Comparison of ENCODE assay signal across 8 cellular contexts in the genomic region with DNA sequence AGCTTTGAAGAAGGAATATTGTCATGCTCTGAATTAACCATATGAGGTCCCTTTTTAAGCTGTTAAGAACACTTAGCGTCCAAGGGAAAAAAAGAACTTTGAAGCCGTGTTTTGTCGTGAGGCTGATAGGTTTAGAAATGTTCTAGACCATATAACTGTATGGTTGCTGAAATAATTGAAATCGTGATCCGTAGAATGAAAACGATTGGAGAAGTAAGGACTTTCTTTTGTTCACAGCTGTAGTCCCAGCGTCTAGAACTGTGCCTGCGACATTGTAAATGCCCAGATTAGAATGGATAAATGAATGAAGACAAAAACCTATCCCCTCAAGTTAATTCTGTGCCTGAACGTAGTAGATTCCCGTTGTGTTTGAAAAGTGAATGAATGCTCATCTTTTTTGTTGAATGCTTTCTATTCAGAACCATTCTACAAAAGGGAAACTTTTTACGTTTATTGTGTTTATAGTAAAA. TPM values are rescaled to one million over a fixed set of nuclear protein-coding genes. Genes with fewer than 3 reads are reported as not detected.
DNase-seq lines count a peak whose midpoint lies in the region; ATAC-seq and TF ChIP-seq lines count a peak whose summit lies in the region.

No MANE protein-coding gene starts in this region.

- DNase-seq in DMS79 treated with DMSO at 0.1 percent for 48 hours (lab: John Stamatoyannopoulos, UW) (peak; percentile 48), DMS79 (lab: John Stamatoyannopoulos, UW) (no peak), foreskin melanocyte (peak; percentile 8), smooth muscle cell (lab: John Stamatoyannopoulos, UW; ENCODE audit: unreplicated experiment) (no peak), anterior cingulate cortex (lab: John Stamatoyannopoulos, UW) (no peak), NCI-H526 (lab: John Stamatoyannopoulos, UW) (no peak)

- no peak for TF ChIP-seq CTCF in smooth muscle cell (IDR thresholded peaks at IDR 0.05; ENCODE audit: borderline replicate concordance, insufficient read depth, poor library complexity, severe bottlenecking)

- H4K20me1 ChIP-seq in smooth muscle cell (ENCODE audit: low read depth): peaks cover 58% of the 10 kb centered on the region

- peaks cover 7% of the 10 kb centered on the region for H3F3A ChIP-seq in smooth muscle cell (ENCODE audit: low read depth)

- peaks cover 24% of the 10 kb centered on the region for H3K4me1 ChIP-seq in smooth muscle cell (ENCODE audit: low read depth)

- H3K27ac ChIP-seq in smooth muscle cell (ENCODE audit: low read depth): peak overlapping the region; percentile 88

- peaks cover 57% of the 10 kb centered on the region for H3K79me2 ChIP-seq in smooth muscle cell (ENCODE audit: low read depth)

- peak overlapping the region; percentile 80 for H3K4me3 ChIP-seq in smooth muscle cell

- 22% methylated on average over 11 of the region's 11 CpGs for WGBS in smooth muscle cell (ENCODE audit: low lambda C conversion rate)

- H3K9ac ChIP-seq in smooth muscle cell (ENCODE audit: low read depth): peak overlapping the region; percentile 88

- peaks cover 24% of the 10 kb centered on the region for H3K27me3 ChIP-seq in smooth muscle cell (ENCODE audit: low read depth)

- no peaks in the 10 kb centered on the region for H3K9me3 ChIP-seq in smooth muscle cell (replicated peaks; ENCODE audit: low read depth)

- H3K36me3 ChIP-seq in smooth muscle cell (ENCODE audit: low read depth): no peaks in the 10 kb centered on the region

- H2AFZ ChIP-seq in smooth muscle cell (ENCODE audit: low read depth): peak overlapping the region; percentile 91

- ATAC-seq in SK-N-SH treated with all-trans-retinoic acid at 6 μM for 48 hours: peak; percentile 1; the same call in 1 of the 3 replicates
- ATAC-seq in GM21390 (IDR thresholded peaks at IDR 0.05; ENCODE audit: unreplicated experiment): no peak

- H3K4me2 ChIP-seq in smooth muscle cell: peak overlapping the region; percentile 97

TF ChIP-seq in SK-N-SH treated with all-trans-retinoic acid at 6 μM for 48 hours, 23 proteins besides CTCF, POLR2A, EP300 and RAD21:
- TF ChIP-seq ZNF70 (CRISPR knock-in tag; IDR thresholded peaks at IDR 0.05) (peak; percentile 56; the same call in 1 of the 2 replicates), ZC3H10 (CRISPR knock-in tag; IDR thresholded peaks at IDR 0.05) (no peak)

RNA-seq across cellular contexts. Expression of a gene that starts 1.6 kb away (rescaled TPM):
- total RNA-seq in smooth muscle cell: 46.3 and 68.6 TPM in 2 replicates
- polyA plus RNA-seq in smooth muscle cell: 5.9 and 12.7 TPM in 2 replicates

Comparison
In these comparisons a context has a peak if more than half of its experiments do, and no peak if none do; other contexts are left out.
1. DNase-seq: peak in DMS79 treated with DMSO at 0.1 percent for 48 hours (single experiment) and foreskin melanocyte (single experiment); none in DMS79 (single experiment), smooth muscle cell (single experiment), anterior cingulate cortex (0 of 58) and NCI-H526 (0 of 2).